In genomic region chr3:173659972-173660371, GRCh38 we compare ENCODE assay signal across 17 cellular contexts.
DNase-seq lines count a peak whose midpoint lies in the region; ATAC-seq, FAIRE-seq and TF ChIP-seq lines count a peak whose summit lies in the region.
"Had no signal": no experiment of that assay in that cellular context is flagged by ENCODE, and none has a peak within 500 bp of the region (broad histone marks: within the 10 kb centered on the region; RNA-seq: fewer than 3 reads in every experiment).

No MANE protein-coding gene starts in this region.

- H3K36me3 Mint-ChIP-seq in astrocyte (ENCODE audit: low read depth, unreplicated experiment) (no peaks in the 10 kb centered on the region), endothelial cell (ENCODE audit: low read depth, unreplicated experiment) (no peaks in the 10 kb centered on the region)
- H3K36me3 Mint-ChIP-seq: CD8-positive, alpha-beta memory T cell had no signal

- no peak for DNase-seq in heart right ventricle
- DNase-seq in cardiac septum (ENCODE audit: low spot score) = no peak
- DNase-seq in NCI-H1048 (lab: John Stamatoyannopoulos, UW) = peak; percentile 60
- peak; percentile 49 for DNase-seq in astrocyte (ENCODE audit: low read depth)
- peak; percentile 63 for DNase-seq in putamen (ENCODE audit: low spot score)
- no peak for DNase-seq in RKO (ENCODE audit: low spot score)
- no peak for DNase-seq in activated gamma-delta T cell (lab: John Stamatoyannopoulos, UW)
- DNase-seq in endothelial cell (ENCODE audit: low spot score) = no peak
- DNase-seq: CD8-positive, alpha-beta memory T cell; DMS53; H7; NCI-H2081; NCI-H510A treated with DMSO at 0.1 percent for 48 hours; PC-9; SW 1271 had no signal

- H3K4me1 ChIP-seq in heart right ventricle (peaks cover 0 to 20% (median 0%) of the 10 kb centered on the region in 9 donors), astrocyte (ENCODE audit: insufficient read depth, low read length) (peaks cover 6% of the 10 kb centered on the region)
- H3K4me1 ChIP-seq: BLaER1 treated with 17β-estradiol and CSF1 and Interleukin-3, amounts not matched to agents 10 nM and 100 nM had no signal

- H3K27ac Mint-ChIP-seq in astrocyte (ENCODE audit: unreplicated experiment) (no peak overlapping the region), endothelial cell (ENCODE audit: unreplicated experiment) (no peak overlapping the region)
- H3K27ac Mint-ChIP-seq: CD8-positive, alpha-beta memory T cell had no signal

- no peak overlapping the region for H3K4me3 ChIP-seq in heart right ventricle
- H3K4me3 ChIP-seq in astrocyte (ENCODE audit: insufficient read depth, low read depth, low read length) = no peak overlapping the region
- H3K4me3 ChIP-seq: BLaER1 treated with 17β-estradiol and CSF1 and Interleukin-3, amounts not matched to agents 10 nM and 100 nM; PC-9; SJSA1 had no signal

- H3K9me3 Mint-ChIP-seq in astrocyte (ENCODE audit: unreplicated experiment) (peaks cover 3% of the 10 kb centered on the region), endothelial cell (ENCODE audit: unreplicated experiment) (no peaks in the 10 kb centered on the region)

- no peak overlapping the region for H3K9ac ChIP-seq in astrocyte (ENCODE audit: low read length)
- H3K9ac ChIP-seq: BLaER1 treated with 17β-estradiol and CSF1 and Interleukin-3, amounts not matched to agents 10 nM and 100 nM had no signal

- H3K4me3 Mint-ChIP-seq in astrocyte (ENCODE audit: unreplicated experiment) (no peak overlapping the region), endothelial cell (ENCODE audit: unreplicated experiment) (no peak overlapping the region)
- H3K4me3 Mint-ChIP-seq: CD8-positive, alpha-beta memory T cell had no signal

- 31 to 40% methylated on average over 2 of the region's 2 CpGs for WGBS in heart right ventricle, 2 donors

- TF ChIP-seq CTCF in heart right ventricle (IDR thresholded peaks at IDR 0.05) (no peak), astrocyte (IDR thresholded peaks at IDR 0.05; ENCODE audit: insufficient read depth, low read depth, low read length) (no peak), endothelial cell (IDR thresholded peaks at IDR 0.05; ENCODE audit: unreplicated experiment) (no peak)

- H3K27me3 Mint-ChIP-seq in astrocyte (ENCODE audit: low read depth, unreplicated experiment) (peaks cover 2% of the 10 kb centered on the region), endothelial cell (ENCODE audit: unreplicated experiment) (peaks cover 4% of the 10 kb centered on the region)
- H3K27me3 Mint-ChIP-seq: CD8-positive, alpha-beta memory T cell had no signal

- H2AFZ ChIP-seq in astrocyte (ENCODE audit: low read depth, low read length) = no peak overlapping the region
- H2AFZ ChIP-seq: PC-9 had no signal

- no peak overlapping the region for H3K4me2 ChIP-seq in astrocyte (ENCODE audit: low read length)
- H3K4me2 ChIP-seq: BLaER1 treated with 17β-estradiol and CSF1 and Interleukin-3, amounts not matched to agents 10 nM and 100 nM; PC-9 had no signal

- H3K9me3 ChIP-seq in heart right ventricle (no peaks in the 10 kb centered on the region), astrocyte (ENCODE audit: insufficient read depth, low read depth, low read length) (no peaks in the 10 kb centered on the region)
- H3K9me3 ChIP-seq: SJSA1 had no signal

- no peaks in the 10 kb centered on the region for H4K20me1 ChIP-seq in astrocyte (ENCODE audit: insufficient read depth, low read length)
- H4K20me1 ChIP-seq: BLaER1 treated with 17β-estradiol and CSF1 and Interleukin-3, amounts not matched to agents 10 nM and 100 nM had no signal

- H3K36me3 ChIP-seq in heart right ventricle (no peaks in the 10 kb centered on the region), astrocyte (ENCODE audit: insufficient read depth, low read length) (no peaks in the 10 kb centered on the region)
- H3K36me3 ChIP-seq: BLaER1 treated with 17β-estradiol and CSF1 and Interleukin-3, amounts not matched to agents 10 nM and 100 nM; SJSA1 had no signal

- FAIRE-seq in astrocyte (lab: Jason Lieb, UNC) = peak; percentile 41

- H3K27me3 ChIP-seq in heart right ventricle (no peaks in the 10 kb centered on the region), astrocyte (ENCODE audit: insufficient read depth, low read length) (no peaks in the 10 kb centered on the region)
- H3K27me3 ChIP-seq: BLaER1 treated with 17β-estradiol and CSF1 and Interleukin-3, amounts not matched to agents 10 nM and 100 nM; SJSA1 had no signal

- H3K4me1 Mint-ChIP-seq in astrocyte (ENCODE audit: low read depth, unreplicated experiment) (peaks cover 14% of the 10 kb centered on the region), endothelial cell (ENCODE audit: unreplicated experiment) (peaks cover 19% of the 10 kb centered on the region)
- H3K4me1 Mint-ChIP-seq: CD8-positive, alpha-beta memory T cell had no signal

- H3K79me2 ChIP-seq in astrocyte (ENCODE audit: insufficient read depth, low read length) = no peaks in the 10 kb centered on the region

- H3K27ac ChIP-seq in heart right ventricle (peak overlapping the region in 2 of 10 donors; percentile 28 to 61), astrocyte (ENCODE audit: low read depth, low read length) (no peak overlapping the region)
- H3K27ac ChIP-seq: BLaER1 treated with 17β-estradiol and CSF1 and Interleukin-3, amounts not matched to agents 10 nM and 100 nM; PC-9; SJSA1 had no signal

- intact Hi-C loops in heart right ventricle (cut with DNase I) (loop anchor here in 2 of 10 donors (5.0 kb wide), 1 partner anchor 43 kb away; no protein-coding TSS in a partner anchor), cardiac septum (cut with DNase I) (loop anchor here (1.0 to 2.0 kb wide), 2 partner anchors 39 to 75 kb away; no protein-coding TSS in a partner anchor)

- peak in 7 of 8 donors; percentile 43 to 94 (median 75) for ATAC-seq in heart right ventricle

Comparison
In these comparisons a context has a peak if more than half of its experiments do, and no peak if none do; other contexts are left out.
1. DNase-seq: peak in NCI-H1048 (single experiment), astrocyte (single experiment) and putamen (single experiment); none in heart right ventricle (0 of 2), cardiac septum (single experiment), RKO (single experiment), activated gamma-delta T cell (single experiment) and endothelial cell (single experiment).